Comparison of ENCODE assay signal across 15 cellular contexts in the genomic region with DNA sequence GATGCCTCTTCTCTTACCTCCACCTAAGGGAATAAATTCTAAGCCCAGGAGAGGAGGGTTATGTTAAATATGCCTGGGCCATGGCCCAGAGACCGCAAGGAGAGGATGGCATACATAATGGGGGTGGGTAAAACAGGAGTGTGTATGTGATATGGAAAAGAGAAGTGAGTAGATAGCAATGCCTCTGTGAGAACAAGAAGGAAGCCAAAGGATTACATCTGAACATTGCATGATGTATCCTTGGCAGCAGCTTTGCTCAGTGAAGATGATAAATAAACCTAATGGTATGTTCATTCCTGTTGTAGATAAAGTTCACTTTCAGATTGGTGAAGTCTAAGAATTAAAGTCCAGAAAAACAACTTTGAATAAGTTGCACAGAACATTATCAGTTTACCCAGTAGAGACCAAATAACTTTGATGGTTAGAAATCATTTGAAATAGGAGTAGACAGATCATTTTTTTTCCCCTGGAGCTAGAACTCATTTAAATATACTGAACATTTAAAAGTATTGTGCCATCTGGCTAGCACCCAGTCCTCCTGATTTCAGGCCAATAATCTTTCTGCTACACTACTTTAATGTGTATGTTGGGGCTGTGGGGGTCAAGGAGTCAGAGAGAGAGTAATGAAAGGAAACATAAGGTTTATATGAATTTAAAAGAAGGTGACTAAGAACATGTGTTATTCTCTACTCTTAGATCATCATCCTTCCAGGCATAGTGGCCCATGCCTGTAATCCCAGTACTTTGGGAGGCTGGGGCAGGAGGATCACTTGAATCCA.
DNase-seq lines count a peak whose midpoint lies in the region; ATAC-seq and TF ChIP-seq lines count a peak whose summit lies in the region.
"Had no signal": no experiment of that assay in that cellular context is flagged by ENCODE, and none has a peak within 500 bp of the region (broad histone marks: within the 10 kb centered on the region; RNA-seq: fewer than 3 reads in every experiment).

No MANE protein-coding gene starts in this region.

- TF ChIP-seq CTCF in GM10266 (IDR thresholded peaks at IDR 0.05; ENCODE audit: control insufficient read depth, insufficient read depth, low read depth, missing control alignments), result no peak

- ATAC-seq in HG03520 (IDR thresholded peaks at IDR 0.05; ENCODE audit: unreplicated experiment) (no peak), GM21717 (IDR thresholded peaks at IDR 0.05; ENCODE audit: unreplicated experiment) (no peak), GM21360 (IDR thresholded peaks at IDR 0.05; ENCODE audit: unreplicated experiment) (no peak)
- ATAC-seq: heart left ventricle had no signal

- DNase-seq in AG20443 (ENCODE audit: low spot score) (peak; percentile 9), HT1080 (ENCODE audit: low read depth) (peak; percentile 3), amniotic stem cell (lab: John Stamatoyannopoulos, UW) (peak; percentile 5), fibroblast of the conjunctiva (ENCODE audit: low read depth) (peak; percentile 47), GM10266 (ENCODE audit: extremely low spot score) (no peak)
- DNase-seq: colonic mucosa, heart left ventricle, retina, stomach, SW 1271, uterus, WERI-Rb-1 had no signal
